In the genomic region with DNA sequence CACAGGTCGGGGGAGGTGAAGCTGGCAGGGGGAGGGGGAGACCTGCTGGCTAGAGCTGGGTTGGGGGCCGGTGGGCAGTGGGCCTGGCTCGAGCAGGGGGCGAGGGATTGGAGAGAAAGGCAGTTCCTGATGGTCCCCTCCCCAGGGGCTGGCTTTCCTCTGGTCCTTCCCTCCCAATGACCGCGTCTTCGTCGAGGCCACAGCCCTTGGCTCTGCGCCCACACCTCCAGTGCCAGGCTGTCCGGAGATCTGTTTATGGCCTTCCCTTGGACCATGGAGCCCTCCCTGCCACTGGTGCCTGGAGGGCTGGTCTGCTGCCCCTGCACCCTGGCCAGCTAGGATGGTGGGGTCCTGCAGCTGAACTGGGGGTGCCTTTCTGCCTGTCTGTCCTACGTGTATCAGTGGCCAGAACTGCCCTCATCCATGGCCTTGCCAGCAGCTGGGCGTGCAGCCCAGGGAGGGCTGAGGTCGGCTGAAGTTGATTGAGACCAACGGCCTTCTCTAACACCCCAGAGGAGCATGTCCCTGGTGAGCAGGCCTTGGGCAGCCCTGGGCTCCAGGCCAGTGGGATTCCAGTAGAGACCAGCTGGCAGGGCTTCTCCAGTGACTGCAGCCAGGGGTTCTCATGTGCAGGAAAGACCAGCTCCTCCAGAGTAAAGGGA, we compare ENCODE assay signal across 2 cellular contexts.
TF ChIP-seq lines count a peak whose summit lies in the region.

No MANE protein-coding gene starts in this region.

TF ChIP-seq in liver, 16 proteins besides CTCF, POLR2A, EP300 and RAD21:
- TF ChIP-seq EGR1 (IDR thresholded peaks at IDR 0.05; ENCODE audit: low read depth in 2 of 2) (no peak), JUND (IDR thresholded peaks at IDR 0.05) (no peak), HNF4A (conservative IDR thresholded peaks at IDR 0.05) (peak; percentile 39 to 66), YY1 (IDR thresholded peaks at IDR 0.05) (peak; percentile 52), FOXA2 (IDR thresholded peaks at IDR 0.05) (no peak), ZBTB33 (IDR thresholded peaks at IDR 0.05) (no peak), HNF4G (IDR thresholded peaks at IDR 0.05) (no peak), SP1 (IDR thresholded peaks at IDR 0.05) (peak; percentile 50), FOXA1 (IDR thresholded peaks at IDR 0.05) (no peak), RXRA (IDR thresholded peaks at IDR 0.05) (peak; percentile 89 to 94), ATF3 (IDR thresholded peaks at IDR 0.05) (no peak), NR2F2 (IDR thresholded peaks at IDR 0.05) (no peak)

TF ChIP-seq in HepG2, 621 proteins besides CTCF, POLR2A, EP300 and RAD21:
- TF ChIP-seq BRF2 (CRISPR knock-in tag; IDR thresholded peaks at IDR 0.05) (no peak), ZNF136 (CRISPR knock-in tag; IDR thresholded peaks at IDR 0.05; ENCODE audit: low read depth) (no peak)
